27 cellular contexts compared by ENCODE assay signal in the genomic region with DNA sequence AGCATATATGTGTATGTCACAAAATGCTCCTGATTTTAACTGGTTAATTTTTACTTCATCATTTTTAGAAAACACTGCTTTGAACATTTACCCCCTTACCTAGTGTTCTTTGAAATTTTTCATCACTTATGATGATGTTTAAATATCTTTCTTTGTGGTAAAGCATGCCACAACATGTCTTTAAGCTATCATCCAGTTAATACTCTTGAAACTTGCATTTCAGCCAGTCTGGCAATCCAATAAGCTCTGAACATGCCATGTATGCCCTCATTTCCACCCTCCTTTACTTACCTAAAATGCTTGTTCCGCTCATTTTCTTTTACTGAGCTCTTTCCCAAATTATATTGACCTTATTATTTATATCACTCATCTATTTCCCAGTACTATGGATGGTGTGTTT.
"Had no signal": no experiment of that assay in that cellular context is flagged by ENCODE, and none has a peak within 500 bp of the region (broad histone marks: within the 10 kb centered on the region; RNA-seq: fewer than 3 reads in every experiment).

No MANE protein-coding gene starts in this region.

- DNase-seq: islet precursor cell; left ventricle myocardium inferior; midbrain; mucosa of descending colon; naive thymus-derived CD4-positive, alpha-beta T cell; nucleus accumbens; pancreas; posterior cingulate gyrus; retina; right cardiac atrium; stimulated activated CD4-positive, alpha-beta T cell treated with anti-CD3 and anti-CD28 coated beads, Interleukin-12 subunit alpha, Interleukin-12 subunit beta, amount 100 ng/mL, for 4 hours; stimulated activated CD4-positive, alpha-beta T cell treated with anti-CD3 and anti-CD28 coated beads, Interleukin-15, amount 100 ng/mL, for 24 hours; stimulated activated CD4-positive, alpha-beta T cell treated with anti-CD3 and anti-CD28 coated beads, Interleukin-2, amount 100 ng/mL, for 24 hours; stimulated activated CD4-positive, alpha-beta T cell treated with anti-CD3 and anti-CD28 coated beads, Interleukin-4, amount 100 ng/mL, for 1 hour; stimulated activated naive B cell treated with anti-CD40 and anti-IgM and Interleukin-4, amounts not matched to agents 10 μg/mL and 1 μg/mL and 100 μg/mL, for 72 hours; stimulated activated naive CD8-positive, alpha-beta T cell treated with anti-CD3 and anti-CD28 coated beads, Interleukin-15, Interleukin-2, amounts not matched to agents 100 U/mL and 50 U/mL, for 24 hours; stomach; testis; thyroid gland; transverse colon; upper lobe of left lung had no signal

- H3K4me3 ChIP-seq: left ventricle myocardium inferior, lung, mucosa of descending colon, pancreas, prostate gland, skin epidermis, stomach, testis, thyroid gland, transverse colon, upper lobe of left lung, vagina had no signal

- H3K27me3 Mint-ChIP-seq: memory B cell; naive thymus-derived CD4-positive, alpha-beta T cell; natural killer cell treated with Interleukin-12 subunit alpha and Interleukin-12 subunit beta and Interleukin-15 and Interleukin-18, amount 100 ng/mL, for 72 hours; stimulated activated naive B cell treated with anti-CD40 and anti-IgM and Interleukin-4, amounts not matched to agents 10 μg/mL and 1 μg/mL and 100 μg/mL, for 72 hours had no signal

- H3K4me1 Mint-ChIP-seq: memory B cell; naive thymus-derived CD4-positive, alpha-beta T cell; stimulated activated naive B cell treated with anti-CD40 and anti-IgM and Interleukin-4, amounts not matched to agents 10 μg/mL and 1 μg/mL and 100 μg/mL, for 72 hours had no signal

- H3K36me3 Mint-ChIP-seq: memory B cell; naive thymus-derived CD4-positive, alpha-beta T cell; stimulated activated naive B cell treated with anti-CD40 and anti-IgM and Interleukin-4, amounts not matched to agents 10 μg/mL and 1 μg/mL and 100 μg/mL, for 72 hours had no signal

- H3K27me3 ChIP-seq: pancreas, stomach, testis, thyroid gland, transverse colon, upper lobe of left lung, vagina had no signal

- H3K36me3 ChIP-seq: left ventricle myocardium inferior, pancreas, prostate gland, stomach, thyroid gland, transverse colon, upper lobe of left lung, vagina had no signal

- H3K27ac ChIP-seq: left ventricle myocardium inferior, prostate gland, skin epidermis, stomach, testis, thyroid gland, transverse colon, upper lobe of left lung, vagina had no signal

- H3K27ac Mint-ChIP-seq: memory B cell; naive thymus-derived CD4-positive, alpha-beta T cell; natural killer cell treated with Interleukin-12 subunit alpha and Interleukin-12 subunit beta and Interleukin-15 and Interleukin-18, amount 100 ng/mL, for 72 hours; stimulated activated naive B cell treated with anti-CD40 and anti-IgM and Interleukin-4, amounts not matched to agents 10 μg/mL and 1 μg/mL and 100 μg/mL, for 72 hours had no signal

- H3K4me3 Mint-ChIP-seq: memory B cell; naive thymus-derived CD4-positive, alpha-beta T cell; natural killer cell treated with Interleukin-12 subunit alpha and Interleukin-12 subunit beta and Interleukin-15 and Interleukin-18, amount 100 ng/mL, for 72 hours; stimulated activated naive B cell treated with anti-CD40 and anti-IgM and Interleukin-4, amounts not matched to agents 10 μg/mL and 1 μg/mL and 100 μg/mL, for 72 hours had no signal

- H3K4me1 ChIP-seq: left ventricle myocardium inferior, prostate gland, testis, thyroid gland, upper lobe of left lung, vagina had no signal

- H3K9me3 ChIP-seq: mucosa of descending colon, pancreas, prostate gland, testis, thyroid gland, transverse colon, upper lobe of left lung, vagina had no signal
